In genomic region chr17:80695979-80696378, GRCh38 we compare ENCODE assay signal across 17 cellular contexts.
DNase-seq lines count a peak whose midpoint lies in the region; ATAC-seq and TF ChIP-seq lines count a peak whose summit lies in the region.
"Had no signal": no experiment of that assay in that cellular context is flagged by ENCODE, and none has a peak within 500 bp of the region (broad histone marks: within the 10 kb centered on the region; RNA-seq: fewer than 3 reads in every experiment).

No MANE protein-coding gene starts in this region.

- CTCF ChIA-PET in IMR-90 (lab: Yijun Ruan, JAX) = no interaction called here

- peak; percentile 66 for ATAC-seq in IMR-90 (ENCODE audit: low read depth)
- ATAC-seq in naive thymus-derived CD8-positive, alpha-beta T cell = no peak
- ATAC-seq in gastroesophageal sphincter = no peak
- ATAC-seq: foreskin keratinocyte, sciatic nerve had no signal

- no peak overlapping the region for H2BK5ac ChIP-seq in IMR-90 (ENCODE audit: low read depth, low read length, poor library complexity, severe bottlenecking)

- H3K27me3 Mint-ChIP-seq in T-helper 1 cell treated with Interleukin-12 subunit alpha and Interleukin-12 subunit beta and Interleukin-4 antibody, amounts not matched to agents 30 μg/mL and 1 μg/mL, for 36 hours (ENCODE audit: low read depth) = no peaks in the 10 kb centered on the region
- no peaks in the 10 kb centered on the region for H3K27me3 Mint-ChIP-seq in naive thymus-derived CD8-positive, alpha-beta T cell

- H3K4me3 Mint-ChIP-seq in T-helper 1 cell treated with Interleukin-12 subunit alpha and Interleukin-12 subunit beta and Interleukin-4 antibody, amounts not matched to agents 30 μg/mL and 1 μg/mL, for 36 hours = no peak overlapping the region
- H3K4me3 Mint-ChIP-seq in naive thymus-derived CD8-positive, alpha-beta T cell = peak overlapping the region in 3 of 10 donors; percentile 32 to 39 (median 37)

- H3K56ac ChIP-seq in IMR-90 (ENCODE audit: extremely low read depth, insufficient read depth, low read length) = no peak overlapping the region

- H3K27me3 ChIP-seq in IMR-90 (ENCODE audit: control insufficient read depth, insufficient read depth, low read length) (no peaks in the 10 kb centered on the region), adipocyte (replicated peaks; ENCODE audit: control insufficient read depth, insufficient read depth, low read length) (no peaks in the 10 kb centered on the region), gastroesophageal sphincter (no peaks in the 10 kb centered on the region)
- H3K27me3 ChIP-seq: brain microvascular endothelial cell, foreskin keratinocyte, neutrophil had no signal

- TF ChIP-seq POLR2A in IMR-90 (IDR thresholded peaks at IDR 0.05; ENCODE audit: low read depth, low read length) (no peak), gastroesophageal sphincter (IDR thresholded peaks at IDR 0.05) (no peak)

- H3K4me1 Mint-ChIP-seq in T-helper 1 cell treated with Interleukin-12 subunit alpha and Interleukin-12 subunit beta and Interleukin-4 antibody, amounts not matched to agents 30 μg/mL and 1 μg/mL, for 36 hours (ENCODE audit: low read depth) = peaks cover 47% of the 10 kb centered on the region
- peaks cover 34 to 73% (median 58%) of the 10 kb centered on the region in 4 donors for H3K4me1 Mint-ChIP-seq in naive thymus-derived CD8-positive, alpha-beta T cell

- intact Hi-C loops in IMR-90 (cut with micrococcal nuclease) = no loop called here

- H3K9me3 Mint-ChIP-seq in T-helper 1 cell treated with Interleukin-12 subunit alpha and Interleukin-12 subunit beta and Interleukin-4 antibody, amounts not matched to agents 30 μg/mL and 1 μg/mL, for 36 hours = peaks cover 17% of the 10 kb centered on the region
- H3K9me3 Mint-ChIP-seq in naive thymus-derived CD8-positive, alpha-beta T cell = peaks cover 0 to 16% (median 0%) of the 10 kb centered on the region in 9 donors

- no peak overlapping the region for H2BK15ac ChIP-seq in IMR-90 (ENCODE audit: low read depth, low read length)

- 0 out of 2 replicates have a peak overlapping the region, but pooled peaks have one; percentile 12 for H4K5ac ChIP-seq in IMR-90 (ENCODE audit: low read depth, low read length)

- no peak for TF ChIP-seq RAD21 in IMR-90 (IDR thresholded peaks at IDR 0.05; ENCODE audit: low read length)

- 0 out of 2 replicates have a peak overlapping the region, but pooled peaks have one; percentile 18 for H2AK5ac ChIP-seq in IMR-90 (ENCODE audit: low read depth, low read length)

- H3K27ac ChIP-seq in IMR-90 (ENCODE audit: insufficient read depth, low read length) (no peak overlapping the region), gastroesophageal sphincter (no peak overlapping the region)
- H3K27ac ChIP-seq: brain microvascular endothelial cell, foreskin keratinocyte, neutrophil, PC-9 had no signal

- H3K36me3 ChIP-seq in IMR-90 (ENCODE audit: control insufficient read depth, insufficient read depth, low read length) (no peaks in the 10 kb centered on the region), adipocyte (ENCODE audit: control insufficient read depth, insufficient read depth, low read length, severe bottlenecking) (no peaks in the 10 kb centered on the region), gastroesophageal sphincter (no peaks in the 10 kb centered on the region)
- H3K36me3 ChIP-seq: brain microvascular endothelial cell, neutrophil had no signal

- peak overlapping the region; percentile 34 for H3K14ac ChIP-seq in IMR-90 (replicated peaks; ENCODE audit: low read depth, low read length)

- no peak overlapping the region for H3K4ac ChIP-seq in IMR-90 (ENCODE audit: low read depth, low read length)

- H3K9me1 ChIP-seq in IMR-90 (ENCODE audit: insufficient read depth, low read length) = peaks cover 18% of the 10 kb centered on the region

- peaks cover 14% of the 10 kb centered on the region; the same call in 1 of the 2 replicates for H3K4me1 ChIP-seq in IMR-90 (ENCODE audit: control insufficient read depth, insufficient read depth, low read length)
- peaks cover 22% of the 10 kb centered on the region for H3K4me1 ChIP-seq in adipocyte (ENCODE audit: control insufficient read depth, insufficient read depth, low read length)
- peaks cover 0 to 24% (median 0%) of the 10 kb centered on the region in 3 donors for H3K4me1 ChIP-seq in gastroesophageal sphincter
- H3K4me1 ChIP-seq: foreskin keratinocyte had no signal

- POLR2A ChIA-PET in IMR-90 (lab: Charles Lee; ENCODE audit: unreplicated experiment) = no interaction called here
- POLR2A ChIA-PET in naive thymus-derived CD8-positive, alpha-beta T cell (lab: Charles Lee) = no interaction called here

- dilution Hi-C loops in IMR-90 (cut with HindIII; ENCODE audit: low sequenced_read_pairs, unreplicated experiment) = no loop called here

- H4K8ac ChIP-seq in IMR-90 (ENCODE audit: low read depth in 2 of 2, low read length in 2 of 2) = peak overlapping the region in 1 of 2 experiments; percentile 40; a peak in 1 of 4 replicates

- no peak for TF ChIP-seq EP300 in gastroesophageal sphincter (IDR thresholded peaks at IDR 0.05)

- no peak overlapping the region for H4K91ac ChIP-seq in IMR-90 (ENCODE audit: insufficient read depth, low read depth, low read length)

- H3K79me1 ChIP-seq in IMR-90 (ENCODE audit: low read depth in 1 of 2, low read length in 2 of 2) = peaks cover 41 to 90% of the 10 kb centered on the region in 2 experiments

- TF ChIP-seq CTCF in IMR-90 (conservative IDR thresholded peaks at IDR 0.05; ENCODE audit: low read depth, low read length) = no peak
- TF ChIP-seq CTCF in gastroesophageal sphincter (IDR thresholded peaks at IDR 0.05) = no peak

- BruUV-seq in IMR-90 (replicated peaks; lab: Mats Ljungman, UMichigan) = no TSS peak

- peaks cover 27% of the 10 kb centered on the region for H3K36me3 Mint-ChIP-seq in T-helper 1 cell treated with Interleukin-12 subunit alpha and Interleukin-12 subunit beta and Interleukin-4 antibody, amounts not matched to agents 30 μg/mL and 1 μg/mL, for 36 hours (ENCODE audit: low read depth)
- H3K36me3 Mint-ChIP-seq in naive thymus-derived CD8-positive, alpha-beta T cell = peaks cover 0 to 2% (median 0%) of the 10 kb centered on the region in 3 donors

- H2BK20ac ChIP-seq in IMR-90 (ENCODE audit: low read depth, low read length) = no peak overlapping the region

- WGBS in IMR-90 (ENCODE audit: extremely low coverage in 2 of 2, insufficient read length in 1 of 2), 2 experiments = no CpG with 5 or more reads among the region's 4 CpGs
- 88% methylated on average over 4 of the region's 4 CpGs; no CpG with 5 or more reads in 1 of the 2 donors for WGBS in gastroesophageal sphincter (ENCODE audit: low coverage in 1 of 2), 2 donors

- H3K4me3 ChIP-seq in IMR-90 (ENCODE audit: insufficient read depth, low read depth, low read length) (no peak overlapping the region), adipocyte (ENCODE audit: low read length) (no peak overlapping the region), gastroesophageal sphincter (no peak overlapping the region)
- H3K4me3 ChIP-seq: PC-9 had no signal

- no peak overlapping the region for H3K18ac ChIP-seq in IMR-90 (ENCODE audit: low read depth, low read length)

- peak overlapping the region; percentile 29; the same call in 1 of the 2 replicates for H3K9ac ChIP-seq in IMR-90 (ENCODE audit: low read depth, low read length)
- H3K9ac ChIP-seq in adipocyte (ENCODE audit: low read length) = no peak overlapping the region

- H3K4me2 ChIP-seq in IMR-90 (ENCODE audit: low read depth, low read length) = no peak overlapping the region
- H3K4me2 ChIP-seq: PC-9 had no signal

- H2BK120ac ChIP-seq in IMR-90 (ENCODE audit: low read depth, low read length) = no peak overlapping the region

- H4K20me1 ChIP-seq in IMR-90 (ENCODE audit: insufficient read depth, low read length) = peaks cover 14% of the 10 kb centered on the region

- no peak for DNase-seq in T-helper 1 cell
- no peak for DNase-seq in IMR-90
- peak; percentile 57 for DNase-seq in adipocyte (ENCODE audit: low read depth)
- DNase-seq in naive thymus-derived CD8-positive, alpha-beta T cell = no peak
- DNase-seq in islet precursor cell = no peak
- DNase-seq in COLO668 (lab: John Stamatoyannopoulos, UW; ENCODE audit: unreplicated experiment) = no peak
- DNase-seq: brain microvascular endothelial cell; Caco-2; effector CD8-positive, alpha-beta T cell; foreskin keratinocyte; MV-4-11; PC-9; stimulated activated CD4-positive, alpha-beta T cell treated with anti-CD3 and anti-CD28 coated beads, Interleukin-4, amount 100 ng/mL, for 24 hours had no signal

- H3K27ac Mint-ChIP-seq in T-helper 1 cell treated with Interleukin-12 subunit alpha and Interleukin-12 subunit beta and Interleukin-4 antibody, amounts not matched to agents 30 μg/mL and 1 μg/mL, for 36 hours = peak overlapping the region; percentile 55
- H3K27ac Mint-ChIP-seq in naive thymus-derived CD8-positive, alpha-beta T cell = peak overlapping the region in 9 of 10 donors; percentile 32 to 88 (median 66)

- H3K9me3 ChIP-seq in IMR-90 (ENCODE audit: control insufficient read depth, insufficient read depth, low read length) = no peaks in the 10 kb centered on the region
- H3K9me3 ChIP-seq in adipocyte (ENCODE audit: control insufficient read depth, low read length) = no peaks in the 10 kb centered on the region
- no peaks in the 10 kb centered on the region for H3K9me3 ChIP-seq in gastroesophageal sphincter
- H3K9me3 ChIP-seq: Caco-2, neutrophil had no signal

- no peak overlapping the region for H2AK9ac ChIP-seq in IMR-90 (replicated peaks; ENCODE audit: low read depth, low read length, poor library complexity)

- no peak overlapping the region for H3K23ac ChIP-seq in IMR-90 (ENCODE audit: low read depth, low read length)

- no peak overlapping the region for H2AFZ ChIP-seq in IMR-90 (replicated peaks; ENCODE audit: low read length, poor library complexity)
- H2AFZ ChIP-seq: PC-9 had no signal

- in situ Hi-C loops in IMR-90 (cut with MboI; ENCODE audit: low sequenced_read_pairs) = no loop called here

TF ChIP-seq in IMR-90, 13 proteins besides CTCF, POLR2A, EP300 and RAD21:
- no peak for TF ChIP-seq BHLHE40 (IDR thresholded peaks at IDR 0.05; ENCODE audit: low read depth, low read length)
- TF ChIP-seq CEBPB (IDR thresholded peaks at IDR 0.05; ENCODE audit: low read depth, low read length) = peak; percentile 46; the same call in 1 of the 2 replicates
